In genomic region chr2:213861638-213862037, GRCh38 we compare ENCODE assay signal across 1 cellular context.
TF ChIP-seq lines count a peak whose summit lies in the region.

No MANE protein-coding gene starts in this region.

TF ChIP-seq in HepG2, 621 proteins besides CTCF, POLR2A, EP300 and RAD21 (continued from another document):
- TF ChIP-seq ZUFSP (CRISPR knock-in tag; IDR thresholded peaks at IDR 0.05; ENCODE audit: borderline replicate concordance): no peak
- TF ChIP-seq SNAPC4 (CRISPR knock-in tag; IDR thresholded peaks at IDR 0.05): no peak
- TF ChIP-seq SIX1 (CRISPR knock-in tag; IDR thresholded peaks at IDR 0.05; ENCODE audit: borderline replicate concordance): no peak
- TF ChIP-seq ZBTB40 (IDR thresholded peaks at IDR 0.05): no peak
- no peak for TF ChIP-seq ZBTB40 (CRISPR knock-in tag; IDR thresholded peaks at IDR 0.05)
- TF ChIP-seq MIER2 (CRISPR knock-in tag; IDR thresholded peaks at IDR 0.05): no peak
- TF ChIP-seq USF2 (IDR thresholded peaks at IDR 0.05; ENCODE audit: low read depth, low read length): no peak
- no peak for TF ChIP-seq USF2 (CRISPR knock-in tag; IDR thresholded peaks at IDR 0.05; ENCODE audit: borderline replicate concordance)
- TF ChIP-seq IKZF4 (CRISPR knock-in tag; IDR thresholded peaks at IDR 0.05; ENCODE audit: borderline replicate concordance, low read depth, not compliant biosample characterization): no peak
- TF ChIP-seq TARDBP (CRISPR knock-in tag; IDR thresholded peaks at IDR 0.05): no peak
- no peak for TF ChIP-seq TFE3 (CRISPR knock-in tag; IDR thresholded peaks at IDR 0.05)
- TF ChIP-seq AKNA (CRISPR knock-in tag; IDR thresholded peaks at IDR 0.05; ENCODE audit: borderline replicate concordance): no peak
